In genomic region chr4:17726911-17727310, GRCh38 we compare ENCODE assay signal across 23 cellular contexts. TPM values are rescaled to one million over a fixed set of nuclear protein-coding genes. Genes with fewer than 3 reads are reported as not detected.
DNase-seq lines count a peak whose midpoint lies in the region; ATAC-seq, FAIRE-seq and TF ChIP-seq lines count a peak whose summit lies in the region.
"Had no signal": no experiment of that assay in that cellular context is flagged by ENCODE, and none has a peak within 500 bp of the region (broad histone marks: within the 10 kb centered on the region; RNA-seq: fewer than 3 reads in every experiment).

No MANE protein-coding gene starts in this region.

- FAIRE-seq in HTR-8/SVneo (lab: Jason Lieb, UNC): peak; percentile 63
- FAIRE-seq in K562 (lab: Jason Lieb, UNC): no peak
- FAIRE-seq: A204.1, GM19239, H54 had no signal

- peaks cover 0 to 13% of the 10 kb centered on the region in 2 experiments; a peak in 3 of 5 replicates for H3K27me3 ChIP-seq in K562 (ENCODE audit: control insufficient read depth in 2 of 2, insufficient read depth in 2 of 2, low read length in 2 of 2)
- no peaks in the 10 kb centered on the region for H3K27me3 ChIP-seq in smooth muscle cell (ENCODE audit: low read depth)

- H3K9ac ChIP-seq in K562 (ENCODE audit: insufficient read depth in 1 of 2, low read depth in 2 of 2, low read length in 2 of 2) (no peak overlapping the region), smooth muscle cell (ENCODE audit: low read depth) (no peak overlapping the region)

- H3K27ac ChIP-seq in K562 (ENCODE audit: extremely low read depth, low read depth, low read length) (no peak overlapping the region), smooth muscle cell (ENCODE audit: low read depth) (no peak overlapping the region)

- no peak for TF ChIP-seq EP300 in K562 (IDR thresholded peaks at IDR 0.05; ENCODE audit: low read length)

- no TSS peak for BruUV-seq in K562 (replicated peaks; lab: Mats Ljungman, UMichigan)

- 8% methylated on average over 2 of the region's 2 CpGs for WGBS in K562 (ENCODE audit: insufficient coverage, low coverage, missing lambda C conversion rate)
- 79% methylated on average over 2 of the region's 2 CpGs for WGBS in smooth muscle cell (ENCODE audit: low lambda C conversion rate)

- POLR2A ChIA-PET in K562 (lab: Yijun Ruan, JAX): no interaction called here

- ATAC-seq in K562 (no peak), HG03095 (IDR thresholded peaks at IDR 0.05; ENCODE audit: unreplicated experiment) (no peak)

- H3K4me1 ChIP-seq in K562 (replicated peaks in 1 of 2; ENCODE audit: control insufficient read depth in 2 of 2, insufficient read depth in 2 of 2, low read length in 2 of 2): no peaks in the 10 kb centered on the region
- no peaks in the 10 kb centered on the region for H3K4me1 ChIP-seq in smooth muscle cell (ENCODE audit: low read depth)

- H3K4me2 ChIP-seq in K562 (ENCODE audit: insufficient read depth, low read length) (no peak overlapping the region), smooth muscle cell (no peak overlapping the region)

- no peaks in the 10 kb centered on the region for H4K20me1 ChIP-seq in K562 (replicated peaks; ENCODE audit: control insufficient read depth, insufficient read depth, low read length)
- H4K20me1 ChIP-seq in smooth muscle cell (ENCODE audit: low read depth): no peaks in the 10 kb centered on the region

- TF ChIP-seq RAD21 in K562 (CRISPR knock-in tag; conservative IDR thresholded peaks at IDR 0.05 in 1 of 2, IDR thresholded peaks at IDR 0.05 in 1 of 2): no peak

- DNase-seq in AG10803 (ENCODE audit: low read depth): peak; percentile 3
- no peak for DNase-seq in HTR-8/SVneo (ENCODE audit: insufficient read length, low spot score)
- no peak for DNase-seq in K562 (ENCODE audit: extremely low read depth in 1 of 4, low spot score in 3 of 4)
- peak; percentile 16 for DNase-seq in hepatic stellate cell (ENCODE audit: low spot score)
- no peak for DNase-seq in NCI-H510A (lab: John Stamatoyannopoulos, UW)
- DNase-seq in smooth muscle cell (lab: John Stamatoyannopoulos, UW; ENCODE audit: unreplicated experiment): no peak
- DNase-seq: C1 segment of cervical spinal cord; CD4-positive, alpha-beta memory T cell; COR-L47; DMS 273 treated with DMSO at 0.1 percent for 48 hours; DND-41; KBM-7; MM.1S; NCI-H2029 treated with DMSO at 0.1 percent for 48 hours; NCI-H446 treated with DMSO at 0.1 percent for 48 hours; NCI-H526 treated with DMSO at 0.1 percent for 48 hours; RPMI8226; SHP77 had no signal

- no peak overlapping the region for H3K4me3 ChIP-seq in AG10803 (ENCODE audit: low read length)
- no peak overlapping the region for H3K4me3 ChIP-seq in K562
- no peak overlapping the region for H3K4me3 ChIP-seq in smooth muscle cell

- no peaks in the 10 kb centered on the region for H3K9me3 ChIP-seq in K562 (replicated peaks; ENCODE audit: control insufficient read depth, insufficient read depth, low read depth, low read length)
- H3K9me3 ChIP-seq in smooth muscle cell (replicated peaks; ENCODE audit: low read depth): no peaks in the 10 kb centered on the region

- no peak for TF ChIP-seq POLR2A in K562 (conservative IDR thresholded peaks at IDR 0.05)

- H3K36me3 ChIP-seq in K562 (ENCODE audit: control insufficient read depth, insufficient read depth, low read length): no peaks in the 10 kb centered on the region
- H3K36me3 ChIP-seq in smooth muscle cell (ENCODE audit: low read depth): no peaks in the 10 kb centered on the region

- H3K9me1 ChIP-seq in K562 (ENCODE audit: control insufficient read depth, insufficient read depth, low read length): no peaks in the 10 kb centered on the region

- no peak for TF ChIP-seq CTCF in AG10803 (conservative IDR thresholded peaks at IDR 0.05; ENCODE audit: low read length)
- no peak for TF ChIP-seq CTCF in K562 (IDR thresholded peaks at IDR 0.05 in 2 of 3, conservative IDR thresholded peaks at IDR 0.05 in 1 of 3; ENCODE audit: insufficient read depth in 2 of 3, low read depth in 1 of 3, low read length in 3 of 3)
- no peak for TF ChIP-seq CTCF in smooth muscle cell (IDR thresholded peaks at IDR 0.05; ENCODE audit: borderline replicate concordance, insufficient read depth, poor library complexity, severe bottlenecking)

- H2AFZ ChIP-seq in K562 (ENCODE audit: low read depth, low read length) (no peak overlapping the region), smooth muscle cell (ENCODE audit: low read depth) (no peak overlapping the region)

- CTCF ChIA-PET in K562 (lab: Yijun Ruan, JAX; ENCODE audit: low intra/inter-chr PET ratio): no interaction called here

- intact Hi-C loops in K562 (cut with micrococcal nuclease): no loop called here

- H3K79me2 ChIP-seq in K562 (ENCODE audit: control insufficient read depth, insufficient read depth, low read length) (no peaks in the 10 kb centered on the region), smooth muscle cell (ENCODE audit: low read depth) (no peaks in the 10 kb centered on the region)

- no peaks in the 10 kb centered on the region for H3F3A ChIP-seq in smooth muscle cell (ENCODE audit: low read depth)

- in situ Hi-C loops in K562 (cut with MboI): no loop called here

TF ChIP-seq in K562, 482 proteins besides CTCF, POLR2A, EP300 and RAD21:
- no peak for TF ChIP-seq FOXJ2 (tag; IDR thresholded peaks at IDR 0.05)
- peak; percentile 67 for TF ChIP-seq FOSL1 (tag; conservative IDR thresholded peaks at IDR 0.05)
- no peak for TF ChIP-seq ETS2 (tag; IDR thresholded peaks at IDR 0.05; ENCODE audit: borderline replicate concordance, poor library complexity, severe bottlenecking)

RNA-seq across cellular contexts. Expression of gene FAM184B, which starts 54.5 kb away (rescaled TPM):
- not detected in 2 replicates for total RNA-seq in K562 (2011; cell fraction: chromatin; rRNA removed; ENCODE audit: low replicate concordance)
- total RNA-seq in K562 (2011; cell fraction: nucleolus; rRNA removed): not detected in 2 replicates
- total RNA-seq in K562 (2011; cell fraction: nucleoplasm; rRNA removed): not detected in 2 replicates
- total RNA-seq in K562 (2014; rRNA removed): 0.04 TPM in 1 of 2 replicates, not detected in the other
- not detected in 2 replicates for total RNA-seq in K562 (2014; rRNA removed; fragmentation: Illumina TruSeq; extraction: Trizol)
- not detected in 2 replicates for total RNA-seq in K562 (2015; rRNA removed; fragmentation: Illumina TruSeq; extraction: Trizol)
- total RNA-seq in K562 (2021): not detected in 2 replicates
- polyA plus RNA-seq in K562 (2011; rRNA removed): not detected in 2 replicates
- polyA plus RNA-seq in K562 (2011; cell fraction: cytosol; rRNA removed): not detected in 2 replicates
- not detected in 2 replicates for polyA plus RNA-seq in K562 (2011; cell fraction: nucleus; rRNA removed)
- polyA plus RNA-seq in K562 (2012): not detected in 2 replicates
- not detected in 2 replicates for polyA plus RNA-seq in K562 (2014; fragmentation: Illumina TruSeq; extraction: Trizol)
- polyA plus RNA-seq in K562 (2014; fragmentation: Nextera tagmentation; extraction: Ambion mirVana): not detected
- polyA plus RNA-seq in K562 (2014; rRNA removed): not detected in 2 replicates
- polyA minus RNA-seq in K562 (2011; rRNA and poly(A)+ RNA removed): not detected in 2 replicates
- not detected in 2 replicates for polyA minus RNA-seq in K562 (2011; cell fraction: cytosol; rRNA and poly(A)+ RNA removed)
- not detected in 2 replicates for polyA minus RNA-seq in K562 (2011; cell fraction: nucleus; rRNA and poly(A)+ RNA removed)
- total RNA-seq in smooth muscle cell: not detected in 2 replicates
- polyA plus RNA-seq in smooth muscle cell: 0.06 TPM in 1 of 2 replicates, not detected in the other
- total RNA-seq: CD4-positive, alpha-beta memory T cell; SK-MEL-5 had no signal
- polyA plus RNA-seq: CD4-positive, alpha-beta memory T cell had no signal

Comparison
In these comparisons a context has a peak if more than half of its experiments do, and no peak if none do; other contexts are left out.
1. DNase-seq: peak in AG10803 (single experiment) and hepatic stellate cell (single experiment); none in HTR-8/SVneo (single experiment), K562 (0 of 4), NCI-H510A (single experiment) and smooth muscle cell (single experiment).